Comparison of ENCODE assay signal across 19 cellular contexts in genomic region chr16:65226077-65226476, GRCh38.
"Had no signal": no experiment of that assay in that cellular context is flagged by ENCODE, and none has a peak within 500 bp of the region (broad histone marks: within the 10 kb centered on the region; RNA-seq: fewer than 3 reads in every experiment).

No MANE protein-coding gene starts in this region.

- H3K27ac Mint-ChIP-seq: dendritic cell treated with granulocyte-macrophage colony-stimulating factor and Interleukin-4, amounts not matched to agents 40 ng/mL and 50 ng/mL, for 4 days; effector memory CD8-positive, alpha-beta T cell; endodermal cell; mesothelial cell of epicardium had no signal

- H3K9me3 ChIP-seq: colonic mucosa, esophagus squamous epithelium, gastroesophageal sphincter, heart left ventricle, left lung, lower lobe of right lung, mucosa of descending colon had no signal

- H3K36me3 Mint-ChIP-seq: mesothelial cell of epicardium had no signal

- H3K27me3 Mint-ChIP-seq: dendritic cell treated with granulocyte-macrophage colony-stimulating factor and Interleukin-4, amounts not matched to agents 40 ng/mL and 50 ng/mL, for 4 days; effector memory CD8-positive, alpha-beta T cell had no signal

- ATAC-seq: effector memory CD8-positive, alpha-beta T cell; foreskin keratinocyte; gastroesophageal sphincter; heart left ventricle; left cardiac atrium; left lung; left ventricle myocardium superior; lower lobe of right lung; mucosa of descending colon had no signal

- H3K79me2 ChIP-seq: hepatocyte had no signal

- H3K9me3 Mint-ChIP-seq: dendritic cell treated with granulocyte-macrophage colony-stimulating factor and Interleukin-4, amounts not matched to agents 40 ng/mL and 50 ng/mL, for 4 days; endodermal cell; mesothelial cell of epicardium had no signal

- H3K36me3 ChIP-seq: colonic mucosa, esophagus squamous epithelium, gastroesophageal sphincter, heart left ventricle, left lung, lower lobe of right lung had no signal

- DNase-seq: colonic mucosa; cortex of kidney; effector CD8-positive, alpha-beta T cell; effector memory CD8-positive, alpha-beta T cell; endodermal cell; esophagus squamous epithelium; foreskin keratinocyte; heart left ventricle; hypothalamus; left cardiac atrium; left lung; left ventricle myocardium superior; lower lobe of right lung; mesenchymal stem cell; mucosa of descending colon had no signal

- H3K4me3 ChIP-seq: colonic mucosa, esophagus squamous epithelium, gastroesophageal sphincter, heart left ventricle, hepatocyte, left lung, lower lobe of right lung, mucosa of descending colon had no signal

- H3K27ac ChIP-seq: colonic mucosa, esophagus squamous epithelium, foreskin keratinocyte, gastroesophageal sphincter, heart left ventricle, hepatocyte, left lung, lower lobe of right lung had no signal

- H3K27me3 ChIP-seq: colonic mucosa, esophagus squamous epithelium, gastroesophageal sphincter, hepatocyte, left lung had no signal

- H3K4me1 ChIP-seq: colonic mucosa, esophagus squamous epithelium, foreskin keratinocyte, gastroesophageal sphincter, heart left ventricle, left lung, lower lobe of right lung had no signal

- H3K4me3 Mint-ChIP-seq: dendritic cell treated with granulocyte-macrophage colony-stimulating factor and Interleukin-4, amounts not matched to agents 40 ng/mL and 50 ng/mL, for 4 days; effector memory CD8-positive, alpha-beta T cell; endodermal cell; mesothelial cell of epicardium had no signal

- H3K4me2 ChIP-seq: hepatocyte had no signal

- H2AFZ ChIP-seq: hepatocyte had no signal
